Comparison of ENCODE assay signal across 2 cellular contexts in genomic region chr15:64153480-64154367, GRCh38.
A peak's percentile ranks its signal among the peaks of the same experiment; 100 is the strongest.
TF ChIP-seq lines count a peak whose summit lies in the region.

No MANE protein-coding gene starts in this region.

TF ChIP-seq in A549, 52 proteins besides CTCF, POLR2A, EP300 and RAD21:
- no peak for TF ChIP-seq PHF8 (IDR thresholded peaks at IDR 0.05; ENCODE audit: borderline replicate concordance, low read depth)
- TF ChIP-seq TP53 (CRISPR knock-in tag; IDR thresholded peaks at IDR 0.05): peak; percentile 75
- peak; percentile 78; the same call in 1 of the 2 replicates for TF ChIP-seq FOSB (CRISPR knock-in tag; IDR thresholded peaks at IDR 0.05)
- peak; percentile 95 for TF ChIP-seq TFCP2L1 (CRISPR knock-in tag; IDR thresholded peaks at IDR 0.05)
- peak; percentile 74 for TF ChIP-seq SMC3 (IDR thresholded peaks at IDR 0.05)
- TF ChIP-seq, protein P1, sequence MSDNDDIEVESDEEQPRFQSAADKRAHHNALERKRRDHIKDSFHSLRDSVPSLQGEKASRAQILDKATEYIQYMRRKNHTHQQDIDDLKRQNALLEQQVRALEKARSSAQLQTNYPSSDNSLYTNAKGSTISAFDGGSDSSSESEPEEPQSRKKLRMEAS (IDR thresholded peaks at IDR 0.05): peak; percentile 73
- 0 out of 2 replicates have a peak, but pooled peaks have one; percentile 61 for TF ChIP-seq HOXA7 (CRISPR knock-in tag; IDR thresholded peaks at IDR 0.05)
- TF ChIP-seq GATA3 (IDR thresholded peaks at IDR 0.05; ENCODE audit: borderline replicate concordance): peak; percentile 49; the same call in 1 of the 2 replicates
- 0 out of 2 replicates have a peak, but pooled peaks have one; percentile 61 for TF ChIP-seq RFX5 (IDR thresholded peaks at IDR 0.05)
- TF ChIP-seq, protein P2, sequence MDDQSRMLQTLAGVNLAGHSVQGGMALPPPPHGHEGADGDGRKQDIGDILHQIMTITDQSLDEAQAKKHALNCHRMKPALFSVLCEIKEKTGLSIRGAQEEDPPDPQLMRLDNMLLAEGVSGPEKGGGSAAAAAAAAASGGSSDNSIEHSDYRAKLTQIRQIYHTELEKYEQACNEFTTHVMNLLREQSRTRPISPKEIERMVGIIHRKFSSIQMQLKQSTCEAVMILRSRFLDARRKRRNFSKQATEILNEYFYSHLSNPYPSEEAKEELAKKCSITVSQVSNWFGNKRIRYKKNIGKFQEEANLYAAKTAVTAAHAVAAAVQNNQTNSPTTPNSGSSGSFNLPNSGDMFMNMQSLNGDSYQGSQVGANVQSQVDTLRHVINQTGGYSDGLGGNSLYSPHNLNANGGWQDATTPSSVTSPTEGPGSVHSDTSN (IDR thresholded peaks at IDR 0.05): 0 out of 2 replicates have a peak, but pooled peaks have one; percentile 24
- peak; percentile 74; the same call in 1 of the 2 replicates for TF ChIP-seq RARB (CRISPR knock-in tag; IDR thresholded peaks at IDR 0.05)
- TF ChIP-seq BHLHE40 (IDR thresholded peaks at IDR 0.05; ENCODE audit: low read depth, low read length): no peak; the same call in 1 of the 2 replicates
- 0 out of 2 replicates have a peak, but pooled peaks have one; percentile 79 for TF ChIP-seq POLR2AphosphoS2 (conservative IDR thresholded peaks at IDR 0.05; ENCODE audit: low read length)
- no peak for TF ChIP-seq ESRRA (IDR thresholded peaks at IDR 0.05; ENCODE audit: borderline replicate concordance, low read length)
- TF ChIP-seq JUN (IDR thresholded peaks at IDR 0.05): peak; percentile 48 to 61; a peak in 3 of 5 replicates
- no peak for TF ChIP-seq CEBPB (IDR thresholded peaks at IDR 0.05)
TF ChIP-seq in A549: peak in this region for 12.

TF ChIP-seq in K562, 482 proteins besides CTCF, POLR2A, EP300 and RAD21 (continues in another document):
- TF ChIP-seq SP1 (CRISPR knock-in tag; IDR thresholded peaks at IDR 0.05): 0 out of 2 replicates have a peak, but pooled peaks have one; percentile 32
- peak; percentile 85 for TF ChIP-seq CTCFL (IDR thresholded peaks at IDR 0.05; ENCODE audit: borderline replicate concordance, insufficient read depth, low read depth, low read length, poor library complexity, severe bottlenecking)
- TF ChIP-seq HCFC1 (IDR thresholded peaks at IDR 0.05; ENCODE audit: low read depth, low read length): 0 out of 2 replicates have a peak, but pooled peaks have one; percentile 39
- peak; percentile 75 for TF ChIP-seq SUPT5H (IDR thresholded peaks at IDR 0.05)
- TF ChIP-seq HBP1 (CRISPR knock-in tag; IDR thresholded peaks at IDR 0.05): 0 out of 2 replicates have a peak, but pooled peaks have one; percentile 24
- peak; percentile 57; the same call in 1 of the 2 replicates for TF ChIP-seq MTA3 (IDR thresholded peaks at IDR 0.05; ENCODE audit: borderline replicate concordance)
- TF ChIP-seq ELF2 (CRISPR knock-in tag; IDR thresholded peaks at IDR 0.05): peak; percentile 79; the same call in 1 of the 2 replicates
- TF ChIP-seq ZEB2 (IDR thresholded peaks at IDR 0.05): no peak
- no peak for TF ChIP-seq ZNF780A (CRISPR knock-in tag; IDR thresholded peaks at IDR 0.05)
- TF ChIP-seq ZFX (CRISPR knock-in tag; IDR thresholded peaks at IDR 0.05): peak; percentile 54
- 0 out of 2 replicates have a peak, but pooled peaks have one; percentile 52 for TF ChIP-seq ETS1 (conservative IDR thresholded peaks at IDR 0.05; ENCODE audit: control insufficient read depth, low read depth, low read length)
- TF ChIP-seq HMG20B (CRISPR knock-in tag; IDR thresholded peaks at IDR 0.05): peak; percentile 48; the same call in 1 of the 2 replicates
- peak; percentile 61; the same call in 1 of the 2 replicates for TF ChIP-seq ZFPM2 (CRISPR knock-in tag; IDR thresholded peaks at IDR 0.05)
- TF ChIP-seq, protein P3, sequence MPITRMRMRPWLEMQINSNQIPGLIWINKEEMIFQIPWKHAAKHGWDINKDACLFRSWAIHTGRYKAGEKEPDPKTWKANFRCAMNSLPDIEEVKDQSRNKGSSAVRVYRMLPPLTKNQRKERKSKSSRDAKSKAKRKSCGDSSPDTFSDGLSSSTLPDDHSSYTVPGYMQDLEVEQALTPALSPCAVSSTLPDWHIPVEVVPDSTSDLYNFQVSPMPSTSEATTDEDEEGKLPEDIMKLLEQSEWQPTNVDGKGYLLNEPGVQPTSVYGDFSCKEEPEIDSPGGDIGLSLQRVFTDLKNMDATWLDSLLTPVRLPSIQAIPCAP (CRISPR knock-in tag; IDR thresholded peaks at IDR 0.05; ENCODE audit: borderline replicate concordance): 0 out of 2 replicates have a peak, but pooled peaks have one; percentile 73
- TF ChIP-seq POU5F1 (IDR thresholded peaks at IDR 0.05; ENCODE audit: borderline replicate concordance, low read depth, low read length, partially characterized antibody): no peak
- TF ChIP-seq ELK3 (CRISPR knock-in tag; IDR thresholded peaks at IDR 0.05): no peak
- TF ChIP-seq HEY1 (CRISPR knock-in tag; IDR thresholded peaks at IDR 0.05; ENCODE audit: borderline replicate concordance): no peak
- TF ChIP-seq POLR2H (tag; IDR thresholded peaks at IDR 0.05; ENCODE audit: low read depth): no peak
- TF ChIP-seq STAG1 (CRISPR knock-in tag; IDR thresholded peaks at IDR 0.05; ENCODE audit: borderline replicate concordance): peak; percentile 89
- peak; percentile 37 for TF ChIP-seq KDM5B (IDR thresholded peaks at IDR 0.05; ENCODE audit: insufficient replicate concordance, low read depth, low read length)
- peak; percentile 29; the same call in 1 of the 2 replicates for TF ChIP-seq ZBED1 (IDR thresholded peaks at IDR 0.05)
- TF ChIP-seq SIRT6 (IDR thresholded peaks at IDR 0.05; ENCODE audit: low read depth, low read length): peak; percentile 5
- TF ChIP-seq ARID3A (IDR thresholded peaks at IDR 0.05; ENCODE audit: borderline replicate concordance, low read depth, low read length): no peak
- TF ChIP-seq CHD2 (IDR thresholded peaks at IDR 0.05; ENCODE audit: low read depth, low read length): 0 out of 2 replicates have a peak, but pooled peaks have one; percentile 6
- TF ChIP-seq, protein P4, sequence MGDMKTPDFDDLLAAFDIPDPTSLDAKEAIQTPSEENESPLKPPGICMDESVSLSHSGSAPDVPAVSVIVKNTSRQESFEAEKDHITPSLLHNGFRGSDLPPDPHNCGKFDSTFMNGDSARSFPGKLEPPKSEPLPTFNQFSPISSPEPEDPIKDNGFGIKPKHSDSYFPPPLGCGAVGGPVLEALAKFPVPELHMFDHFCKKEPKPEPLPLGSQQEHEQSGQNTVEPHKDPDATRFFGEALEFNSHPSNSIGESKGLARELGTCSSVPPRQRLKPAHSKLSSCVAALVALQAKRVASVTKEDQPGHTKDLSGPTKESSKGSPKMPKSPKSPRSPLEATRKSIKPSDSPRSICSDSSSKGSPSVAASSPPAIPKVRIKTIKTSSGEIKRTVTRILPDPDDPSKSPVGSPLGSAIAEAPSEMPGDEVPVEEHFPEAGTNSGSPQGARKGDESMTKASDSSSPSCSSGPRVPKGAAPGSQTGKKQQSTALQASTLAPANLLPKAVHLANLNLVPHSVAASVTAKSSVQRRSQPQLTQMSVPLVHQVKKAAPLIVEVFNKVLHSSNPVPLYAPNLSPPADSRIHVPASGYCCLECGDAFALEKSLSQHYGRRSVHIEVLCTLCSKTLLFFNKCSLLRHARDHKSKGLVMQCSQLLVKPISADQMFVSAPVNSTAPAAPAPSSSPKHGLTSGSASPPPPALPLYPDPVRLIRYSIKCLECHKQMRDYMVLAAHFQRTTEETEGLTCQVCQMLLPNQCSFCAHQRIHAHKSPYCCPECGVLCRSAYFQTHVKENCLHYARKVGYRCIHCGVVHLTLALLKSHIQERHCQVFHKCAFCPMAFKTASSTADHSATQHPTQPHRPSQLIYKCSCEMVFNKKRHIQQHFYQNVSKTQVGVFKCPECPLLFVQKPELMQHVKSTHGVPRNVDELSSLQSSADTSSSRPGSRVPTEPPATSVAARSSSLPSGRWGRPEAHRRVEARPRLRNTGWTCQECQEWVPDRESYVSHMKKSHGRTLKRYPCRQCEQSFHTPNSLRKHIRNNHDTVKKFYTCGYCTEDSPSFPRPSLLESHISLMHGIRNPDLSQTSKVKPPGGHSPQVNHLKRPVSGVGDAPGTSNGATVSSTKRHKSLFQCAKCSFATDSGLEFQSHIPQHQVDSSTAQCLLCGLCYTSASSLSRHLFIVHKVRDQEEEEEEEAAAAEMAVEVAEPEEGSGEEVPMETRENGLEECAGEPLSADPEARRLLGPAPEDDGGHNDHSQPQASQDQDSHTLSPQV (IDR thresholded peaks at IDR 0.05): 0 out of 2 replicates have a peak, but pooled peaks have one; percentile 24
- TF ChIP-seq ARNT (IDR thresholded peaks at IDR 0.05): no peak
- TF ChIP-seq CC2D1A (IDR thresholded peaks at IDR 0.05): peak; percentile 47; the same call in 1 of the 2 replicates
- TF ChIP-seq PHB (CRISPR knock-in tag; IDR thresholded peaks at IDR 0.05): peak; percentile 69; the same call in 1 of the 2 replicates
- peak in 1 of 2 experiments; percentile 46; a peak in 1 of 4 replicates for TF ChIP-seq RCOR1 (IDR thresholded peaks at IDR 0.05; ENCODE audit: borderline replicate concordance in 1 of 2, low read depth in 2 of 2, low read length in 2 of 2)
- no peak for TF ChIP-seq ETV1 (tag; conservative IDR thresholded peaks at IDR 0.05; ENCODE audit: low read depth)
- TF ChIP-seq, protein P5, sequence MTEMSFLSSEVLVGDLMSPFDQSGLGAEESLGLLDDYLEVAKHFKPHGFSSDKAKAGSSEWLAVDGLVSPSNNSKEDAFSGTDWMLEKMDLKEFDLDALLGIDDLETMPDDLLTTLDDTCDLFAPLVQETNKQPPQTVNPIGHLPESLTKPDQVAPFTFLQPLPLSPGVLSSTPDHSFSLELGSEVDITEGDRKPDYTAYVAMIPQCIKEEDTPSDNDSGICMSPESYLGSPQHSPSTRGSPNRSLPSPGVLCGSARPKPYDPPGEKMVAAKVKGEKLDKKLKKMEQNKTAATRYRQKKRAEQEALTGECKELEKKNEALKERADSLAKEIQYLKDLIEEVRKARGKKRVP (CRISPR knock-in tag; IDR thresholded peaks at IDR 0.05): no peak
- TF ChIP-seq, protein P6, sequence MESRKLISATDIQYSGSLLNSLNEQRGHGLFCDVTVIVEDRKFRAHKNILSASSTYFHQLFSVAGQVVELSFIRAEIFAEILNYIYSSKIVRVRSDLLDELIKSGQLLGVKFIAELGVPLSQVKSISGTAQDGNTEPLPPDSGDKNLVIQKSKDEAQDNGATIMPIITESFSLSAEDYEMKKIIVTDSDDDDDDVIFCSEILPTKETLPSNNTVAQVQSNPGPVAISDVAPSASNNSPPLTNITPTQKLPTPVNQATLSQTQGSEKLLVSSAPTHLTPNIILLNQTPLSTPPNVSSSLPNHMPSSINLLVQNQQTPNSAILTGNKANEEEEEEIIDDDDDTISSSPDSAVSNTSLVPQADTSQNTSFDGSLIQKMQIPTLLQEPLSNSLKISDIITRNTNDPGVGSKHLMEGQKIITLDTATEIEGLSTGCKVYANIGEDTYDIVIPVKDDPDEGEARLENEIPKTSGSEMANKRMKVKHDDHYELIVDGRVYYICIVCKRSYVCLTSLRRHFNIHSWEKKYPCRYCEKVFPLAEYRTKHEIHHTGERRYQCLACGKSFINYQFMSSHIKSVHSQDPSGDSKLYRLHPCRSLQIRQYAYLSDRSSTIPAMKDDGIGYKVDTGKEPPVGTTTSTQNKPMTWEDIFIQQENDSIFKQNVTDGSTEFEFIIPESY (CRISPR knock-in tag; IDR thresholded peaks at IDR 0.05): peak; percentile 55; the same call in 1 of the 2 replicates
- TF ChIP-seq MYNN (IDR thresholded peaks at IDR 0.05): peak; percentile 84
- TF ChIP-seq MYNN (CRISPR knock-in tag; IDR thresholded peaks at IDR 0.05): no peak
- TF ChIP-seq ERF (CRISPR knock-in tag; IDR thresholded peaks at IDR 0.05): no peak
